8 cellular contexts compared by ENCODE assay signal in genomic region chr1:155859234-155859829, GRCh38. TPM values are rescaled to one million over a fixed set of nuclear protein-coding genes. Genes with fewer than 3 reads are reported as not detected.
DNase-seq lines count a peak whose midpoint lies in the region; ATAC-seq, FAIRE-seq and TF ChIP-seq lines count a peak whose summit lies in the region.

Gene SYT11 (plus strand): TSS chr1:155859567. CDS start chr1:155859762, 195 bp downstream.

- H3K27me3 Mint-ChIP-seq in activated CD4-positive, alpha-beta T cell treated with anti-CD3 and anti-CD28 coated beads for 36 hours: peaks cover 3% of the 10 kb centered on the region
- H3K27me3 Mint-ChIP-seq in chondrocyte (ENCODE audit: low read depth): peaks cover 3% of the 10 kb centered on the region

- peak; percentile 69 for ATAC-seq in HG03442 (IDR thresholded peaks at IDR 0.05; ENCODE audit: unreplicated experiment)
- peak; percentile 89 for ATAC-seq in activated CD4-positive, alpha-beta T cell treated with anti-CD3 and anti-CD28 coated beads for 36 hours

- intact Hi-C loops in activated CD4-positive, alpha-beta T cell treated with anti-CD3 and anti-CD28 coated beads for 36 hours (cut with DNase I, micrococcal nuclease): loop anchor here (1.0 to 10.0 kb wide), 15 partner anchors 52 to 885 kb away; partner anchors contain the start of genes ARHGEF2 (in 2 of the 2), KHDC4 (in 2 of the 2), CCT3 (in 1 of the 2) and DAP3 (in 1 of the 2)

- peaks cover 44% of the 10 kb centered on the region for H3K4me1 Mint-ChIP-seq in activated CD4-positive, alpha-beta T cell treated with anti-CD3 and anti-CD28 coated beads for 36 hours
- H3K4me1 Mint-ChIP-seq in chondrocyte (ENCODE audit: low read depth): peaks cover 34% of the 10 kb centered on the region

- TF ChIP-seq CTCF in chondrocyte (IDR thresholded peaks at IDR 0.05): peak; percentile 32

- H3K36me3 Mint-ChIP-seq in activated CD4-positive, alpha-beta T cell treated with anti-CD3 and anti-CD28 coated beads for 36 hours (ENCODE audit: low read depth): peaks cover 7% of the 10 kb centered on the region
- H3K36me3 Mint-ChIP-seq in chondrocyte (ENCODE audit: low read depth): peaks cover 3% of the 10 kb centered on the region

- CTCF ChIA-PET in activated CD4-positive, alpha-beta T cell treated with anti-CD3 and anti-CD28 coated beads for 36 hours (lab: Charles Lee): interaction anchor here (0.6 to 2.4 kb wide), 5 partner anchors 10 to 551 kb away, joined by 4 to 7 read pairs (median 5); partner anchors contain the start of gene FDPS

- DNase-seq in AML-193 (lab: John Stamatoyannopoulos, UW) (peak; percentile 79 to 85), GM19239 (ENCODE audit: insufficient read length, low spot score) (peak; percentile 68), NCI-H524 treated with DMSO at 0.1 percent for 48 hours (lab: John Stamatoyannopoulos, UW) (peak; percentile 76), chondrocyte (ENCODE audit: low spot score) (peak; percentile 96), islet precursor cell (peak; percentile 95)
- peak; percentile 97 for DNase-seq in activated CD4-positive, alpha-beta T cell treated with anti-CD3 and anti-CD28 coated beads for 36 hours
- peak; percentile 93 for DNase-seq in stimulated activated CD4-positive, alpha-beta T cell treated with anti-CD3 and anti-CD28 coated beads, Interleukin-12 subunit alpha, Interleukin-12 subunit beta, amount 100 ng/mL, for 4 hours

- POLR2A ChIA-PET in activated CD4-positive, alpha-beta T cell treated with anti-CD3 and anti-CD28 coated beads for 36 hours (lab: Charles Lee): interaction anchor here (0.5 to 1.2 kb wide), 6 partner anchors 34 to 354 kb away, joined by 3 to 11 read pairs (median 4); partner anchors contain the start of gene PMF1

- FAIRE-seq in GM19239 (lab: Jason Lieb, UNC): peak; percentile 95

- peak within 1 kb of the TSS; percentile 83 for H3K27ac Mint-ChIP-seq in activated CD4-positive, alpha-beta T cell treated with anti-CD3 and anti-CD28 coated beads for 36 hours
- H3K27ac Mint-ChIP-seq in chondrocyte (ENCODE audit: unreplicated experiment): peak within 1 kb of the TSS; percentile 74

- no peaks in the 10 kb centered on the region for H3K9me3 Mint-ChIP-seq in activated CD4-positive, alpha-beta T cell treated with anti-CD3 and anti-CD28 coated beads for 36 hours (ENCODE audit: low read depth)
- H3K9me3 Mint-ChIP-seq in chondrocyte (ENCODE audit: low read depth): no peaks in the 10 kb centered on the region

- H3K4me3 Mint-ChIP-seq in activated CD4-positive, alpha-beta T cell treated with anti-CD3 and anti-CD28 coated beads for 36 hours: peak within 1 kb of the TSS; percentile 78
- peak within 1 kb of the TSS; percentile 73 for H3K4me3 Mint-ChIP-seq in chondrocyte (ENCODE audit: unreplicated experiment)

RNA-seq across cellular contexts. Expression of gene SYT11, which starts in this region (rescaled TPM):
- 10 to 100 TPM; 14.3 to 14.8 TPM for total RNA-seq in activated CD4-positive, alpha-beta T cell treated with anti-CD3 and anti-CD28 coated beads for 36 hours
- 3.4 to 5.3 TPM (median 4.9 TPM) in 3 replicates for total RNA-seq in chondrocyte

Comparison
In these comparisons a context has a peak if more than half of its experiments do, and no peak if none do; other contexts are left out.
1. Peak in every context shown above with its lines: DNase-seq and ATAC-seq.